8 cellular contexts compared by ENCODE assay signal in the genomic region with DNA sequence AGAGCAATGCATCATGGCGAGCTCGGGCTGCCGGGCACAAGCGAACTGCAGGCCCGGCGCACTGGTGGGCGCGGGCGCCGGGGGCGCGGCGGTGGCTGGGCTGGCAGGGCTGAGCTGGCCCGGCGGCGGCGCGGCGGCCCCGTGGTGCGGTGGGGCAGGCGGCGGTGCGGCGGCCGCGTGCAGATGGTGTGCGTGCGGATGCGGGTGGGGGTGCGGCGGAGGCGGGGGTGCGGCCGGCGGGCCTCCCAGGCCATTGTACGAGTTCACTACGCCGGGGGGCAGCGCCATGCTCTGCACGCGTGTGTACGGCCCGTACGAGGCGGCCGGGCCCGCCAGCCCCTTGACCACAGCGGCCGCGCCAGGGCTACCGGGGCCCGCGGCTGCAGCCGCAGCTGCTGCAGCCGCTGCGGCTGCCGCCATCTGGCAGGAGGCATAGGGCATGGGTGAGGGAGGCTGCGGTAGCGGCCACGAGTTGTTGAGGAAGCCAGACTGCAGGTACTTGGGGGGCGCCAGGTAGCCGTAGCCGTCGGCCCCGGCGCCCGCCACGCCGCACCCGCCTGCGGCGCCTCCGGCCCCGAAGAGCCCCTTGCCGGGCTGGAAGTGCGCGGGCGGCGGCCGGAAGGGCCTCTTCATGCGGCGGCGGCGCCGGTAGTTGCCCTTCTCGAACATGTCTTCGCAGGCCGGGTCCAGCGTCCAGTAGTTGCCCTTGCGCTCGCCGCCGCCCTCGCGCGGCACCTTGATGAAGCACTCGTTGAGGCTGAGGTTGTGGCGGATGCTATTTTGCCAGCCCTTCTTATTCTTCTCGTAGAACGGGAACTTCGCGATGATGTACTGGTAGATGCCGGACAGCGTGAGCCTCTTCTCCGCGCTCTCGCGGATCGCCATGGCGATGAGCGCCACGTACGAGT. TPM values are rescaled to one million over a fixed set of nuclear protein-coding genes. Genes with fewer than 3 reads are reported as not detected.
DNase-seq lines count a peak whose midpoint lies in the region; ATAC-seq and TF ChIP-seq lines count a peak whose summit lies in the region.

No MANE protein-coding gene starts in this region.

- H4K20me1 ChIP-seq in Karpas-422 (ENCODE audit: insufficient read depth, low read depth, low read length): no peaks in the 10 kb centered on the region

- H3K4me3 ChIP-seq in HL-60 (replicated peaks; ENCODE audit: insufficient read depth, low read length) (peak overlapping the region; percentile 33), right atrium auricular region (peak overlapping the region; percentile 32 to 44), skeletal muscle satellite cell (ENCODE audit: low read length) (peak overlapping the region; percentile 61), Karpas-422 (ENCODE audit: low read length) (no peak overlapping the region)

- H3K4me2 ChIP-seq in skeletal muscle satellite cell (ENCODE audit: low read length): peak overlapping the region; percentile 93
- no peak overlapping the region for H3K4me2 ChIP-seq in Karpas-422 (ENCODE audit: low read depth, low read length, poor library complexity, severe bottlenecking)

- H3K4me3 Mint-ChIP-seq in activated CD8-positive, alpha-beta T cell treated with anti-CD3 and anti-CD28 coated beads, Interleukin-2, amount 10 ng/mL, durations not matched to agents 7 days and 5 days: peak overlapping the region; percentile 34

- H3K27ac ChIP-seq in HL-60 (replicated peaks): no peak overlapping the region
- H3K27ac ChIP-seq in right atrium auricular region: no peak overlapping the region
- H3K27ac ChIP-seq in Karpas-422 (ENCODE audit: low read length): no peak overlapping the region

- CTCF ChIA-PET in activated CD8-positive, alpha-beta T cell treated with anti-CD3 and anti-CD28 coated beads, Interleukin-2, amount 10 ng/mL, durations not matched to agents 7 days and 5 days (lab: Charles Lee): interaction anchor here (0.9 to 2.6 kb wide), 4 partner anchors 10 to 30 kb away, joined by 3 to 18 read pairs (median 4); no protein-coding TSS in a partner anchor

- peaks cover 84% of the 10 kb centered on the region for H3K27me3 Mint-ChIP-seq in activated CD8-positive, alpha-beta T cell treated with anti-CD3 and anti-CD28 coated beads, Interleukin-2, amount 10 ng/mL, durations not matched to agents 7 days and 5 days (ENCODE audit: low read depth)

- peak; percentile 41 for DNase-seq in CD1c-positive myeloid dendritic cell (ENCODE audit: extremely low spot score)
- DNase-seq in HL-60 (ENCODE audit: low read depth in 1 of 2, low spot score in 1 of 2): peak; percentile 57 to 64
- no peak for DNase-seq in activated CD8-positive, alpha-beta T cell treated with anti-CD3 and anti-CD28 coated beads, Interleukin-2, amount 10 ng/mL, durations not matched to agents 7 days and 5 days
- DNase-seq in right atrium auricular region (ENCODE audit: low spot score): no peak
- DNase-seq in NCI-H1436 treated with DMSO at 0.1 percent for 48 hours (lab: John Stamatoyannopoulos, UW): no peak
- no peak for DNase-seq in Karpas-422

- H3K36me3 ChIP-seq in right atrium auricular region (no peaks in the 10 kb centered on the region), skeletal muscle satellite cell (ENCODE audit: insufficient read depth, low read length) (no peaks in the 10 kb centered on the region), Karpas-422 (ENCODE audit: insufficient read depth, low read length) (no peaks in the 10 kb centered on the region)

- H3K9ac ChIP-seq in skeletal muscle satellite cell (ENCODE audit: low read depth, low read length): peak overlapping the region; percentile 68
- no peak overlapping the region for H3K9ac ChIP-seq in Karpas-422 (ENCODE audit: low read length)

- H3K9me3 Mint-ChIP-seq in activated CD8-positive, alpha-beta T cell treated with anti-CD3 and anti-CD28 coated beads, Interleukin-2, amount 10 ng/mL, durations not matched to agents 7 days and 5 days (ENCODE audit: insufficient read depth): no peaks in the 10 kb centered on the region

- ATAC-seq in activated CD8-positive, alpha-beta T cell treated with anti-CD3 and anti-CD28 coated beads, Interleukin-2, amount 10 ng/mL, durations not matched to agents 7 days and 5 days: no peak
- no peak for ATAC-seq in HG03469 (IDR thresholded peaks at IDR 0.05; ENCODE audit: unreplicated experiment)

- POLR2A ChIA-PET in activated CD8-positive, alpha-beta T cell treated with anti-CD3 and anti-CD28 coated beads, Interleukin-2, amount 10 ng/mL, durations not matched to agents 7 days and 5 days (lab: Charles Lee): no interaction called here

- peaks cover 34% of the 10 kb centered on the region for H3K4me1 Mint-ChIP-seq in activated CD8-positive, alpha-beta T cell treated with anti-CD3 and anti-CD28 coated beads, Interleukin-2, amount 10 ng/mL, durations not matched to agents 7 days and 5 days (ENCODE audit: low read depth)

- peaks cover 4% of the 10 kb centered on the region for H3K36me3 Mint-ChIP-seq in activated CD8-positive, alpha-beta T cell treated with anti-CD3 and anti-CD28 coated beads, Interleukin-2, amount 10 ng/mL, durations not matched to agents 7 days and 5 days (ENCODE audit: low read depth)

- H3K9me2 ChIP-seq in Karpas-422 (replicated peaks; ENCODE audit: insufficient read depth, low read length): no peaks in the 10 kb centered on the region

- H3K4me1 ChIP-seq in right atrium auricular region: peaks cover 0 to 48% of the 10 kb centered on the region in 2 donors
- peaks cover 19% of the 10 kb centered on the region for H3K4me1 ChIP-seq in skeletal muscle satellite cell (ENCODE audit: control insufficient read depth, insufficient read depth, low read length)
- no peaks in the 10 kb centered on the region for H3K4me1 ChIP-seq in Karpas-422 (ENCODE audit: low read length)

- no peaks in the 10 kb centered on the region for H3K9me3 ChIP-seq in right atrium auricular region
- H3K9me3 ChIP-seq in skeletal muscle satellite cell (replicated peaks; ENCODE audit: low read length): no peaks in the 10 kb centered on the region
- no peaks in the 10 kb centered on the region for H3K9me3 ChIP-seq in Karpas-422 (ENCODE audit: low read length)

- peaks cover 93% of the 10 kb centered on the region for H3K27me3 ChIP-seq in HL-60 (ENCODE audit: insufficient read depth, poor library complexity, severe bottlenecking)
- H3K27me3 ChIP-seq in right atrium auricular region: peaks cover 53 to 94% of the 10 kb centered on the region in 2 donors
- H3K27me3 ChIP-seq in skeletal muscle satellite cell (ENCODE audit: control insufficient read depth, insufficient read depth, low read length): peaks cover 71% of the 10 kb centered on the region
- no peaks in the 10 kb centered on the region for H3K27me3 ChIP-seq in Karpas-422 (ENCODE audit: low read length)

- TF ChIP-seq CTCF in HL-60 (IDR thresholded peaks at IDR 0.05; ENCODE audit: insufficient read depth, low read length): peak; percentile 29
- TF ChIP-seq CTCF in right atrium auricular region (IDR thresholded peaks at IDR 0.05): no peak

- H2AFZ ChIP-seq in Karpas-422 (ENCODE audit: low read length): no peak overlapping the region

- no peaks in the 10 kb centered on the region for H3K79me2 ChIP-seq in Karpas-422 (ENCODE audit: low read length)

- no peak overlapping the region for H3K27ac Mint-ChIP-seq in activated CD8-positive, alpha-beta T cell treated with anti-CD3 and anti-CD28 coated beads, Interleukin-2, amount 10 ng/mL, durations not matched to agents 7 days and 5 days

RNA-seq across cellular contexts. Expression of gene FOXL2, which starts 1.0 kb away (rescaled TPM):
- not detected for total RNA-seq in activated CD8-positive, alpha-beta T cell treated with anti-CD3 and anti-CD28 coated beads, Interleukin-2, amount 10 ng/mL, durations not matched to agents 7 days and 5 days
- not detected for total RNA-seq in right atrium auricular region
- total RNA-seq in skeletal muscle satellite cell (2012; rRNA removed): under 0.01 and 0.25 TPM in 2 replicates
- total RNA-seq in Karpas-422 (2014; rRNA removed; shearing (Covaris generic); ENCODE audit: low replicate concordance): not detected in 2 replicates

RNA-seq across cellular contexts. Expression of gene FOXL2NB, which starts 1.1 kb away (rescaled TPM):
- total RNA-seq in activated CD8-positive, alpha-beta T cell treated with anti-CD3 and anti-CD28 coated beads, Interleukin-2, amount 10 ng/mL, durations not matched to agents 7 days and 5 days: not detected
- not detected for total RNA-seq in right atrium auricular region
- under 0.01 TPM in 1 of 2 replicates, not detected in the other for total RNA-seq in skeletal muscle satellite cell (2012; rRNA removed)
- total RNA-seq in Karpas-422 (2014; rRNA removed; shearing (Covaris generic); ENCODE audit: low replicate concordance): not detected in 2 replicates

Comparison
In these comparisons a context has a peak if more than half of its experiments do, and no peak if none do; other contexts are left out.
1. DNase-seq: peak in CD1c-positive myeloid dendritic cell (single experiment) and HL-60 (2 of 2); none in activated CD8-positive, alpha-beta T cell treated with anti-CD3 and anti-CD28 coated beads, Interleukin-2, amount 10 ng/mL, durations not matched to agents 7 days and 5 days (single experiment), right atrium auricular region (single experiment), NCI-H1436 treated with DMSO at 0.1 percent for 48 hours (single experiment) and Karpas-422 (single experiment).